1 cellular context compared by ENCODE assay signal in genomic region chr3:186599142-186599784, GRCh38.
TF ChIP-seq lines count a peak whose summit lies in the region.

No MANE protein-coding gene starts in this region.

TF ChIP-seq in H1, 55 proteins besides CTCF, POLR2A, EP300 and RAD21:
- TF ChIP-seq TCF12 (IDR thresholded peaks at IDR 0.05; ENCODE audit: low read depth, low read length), result no peak
- no peak for TF ChIP-seq TAF7 (optimal IDR thresholded peaks at IDR 0.05; ENCODE audit: borderline replicate concordance, low read depth, low read length)
- no peak for TF ChIP-seq ATF3 (IDR thresholded peaks at IDR 0.05; ENCODE audit: insufficient read depth, low read depth, low read length)
- no peak for TF ChIP-seq POLR2AphosphoS5 (IDR thresholded peaks at IDR 0.05; ENCODE audit: low read depth, low read length)
TF ChIP-seq in H1: peak in this region for 0.
